Comparison of ENCODE assay signal across 20 cellular contexts in genomic region chr5:4079881-4080280, GRCh38.
"Had no signal": no experiment of that assay in that cellular context is flagged by ENCODE, and none has a peak within 500 bp of the region (broad histone marks: within the 10 kb centered on the region; RNA-seq: fewer than 3 reads in every experiment).

No MANE protein-coding gene starts in this region.

- H3K27me3 Mint-ChIP-seq: activated CD4-positive, alpha-beta T cell treated with anti-CD3 and anti-CD28 coated beads for 36 hours; activated CD8-positive, alpha-beta T cell treated with anti-CD3 and anti-CD28 coated beads for 36 hours; activated naive CD4-positive, alpha-beta T cell treated with anti-CD3 and anti-CD28 coated beads, Interleukin-2, amount 10 ng/mL, durations not matched to agents 7 days and 5 days; activated naive CD8-positive, alpha-beta T cell treated with anti-CD3 and anti-CD28 coated beads for 36 hours; T-helper 17 cell had no signal

- DNase-seq: activated CD4-positive, alpha-beta T cell treated with anti-CD3 and anti-CD28 coated beads for 36 hours; activated CD8-positive, alpha-beta memory T cell treated with anti-CD3 and anti-CD28 coated beads, Interleukin-2, amount 50 U/mL, for 4 hours; activated CD8-positive, alpha-beta T cell treated with anti-CD3 and anti-CD28 coated beads for 36 hours; activated gamma-delta T cell treated with Interleukin-2 at 50 U/mL for 16 hours; activated naive CD4-positive, alpha-beta T cell treated with anti-CD3 and anti-CD28 coated beads, Interleukin-2, amount 10 ng/mL, durations not matched to agents 7 days and 5 days; activated naive CD8-positive, alpha-beta T cell treated with anti-CD3 and anti-CD28 coated beads for 36 hours; activated T-cell treated with anti-CD3 and anti-CD28 coated beads, Interleukin-2, amount 50 U/mL, for 72 hours; caudate nucleus; NCI-H1105 treated with DMSO at 0.1 percent for 48 hours; NCI-H1436 treated with DMSO at 0.1 percent for 48 hours; NCI-H187; NCI-H2081; NCI-H510A treated with DMSO at 0.1 percent for 48 hours; NCI-H69; PC-9; SIG-M5; T-helper 17 cell; T-helper 9 cell had no signal

- H3K4me3 ChIP-seq: breast epithelium, PC-9 had no signal

- H3K27ac Mint-ChIP-seq: activated CD4-positive, alpha-beta T cell treated with anti-CD3 and anti-CD28 coated beads for 36 hours; activated CD8-positive, alpha-beta T cell treated with anti-CD3 and anti-CD28 coated beads for 36 hours; activated naive CD4-positive, alpha-beta T cell treated with anti-CD3 and anti-CD28 coated beads, Interleukin-2, amount 10 ng/mL, durations not matched to agents 7 days and 5 days; activated naive CD8-positive, alpha-beta T cell treated with anti-CD3 and anti-CD28 coated beads for 36 hours; activated T-cell treated with anti-CD3 and anti-CD28 coated beads, Interleukin-2, amount 50 U/mL, for 72 hours; activated T-helper 2 cell treated with anti-CD3 and anti-CD28 coated beads, Interferon-gamma antibody, Interleukin-2, Interleukin-4, amounts not matched to agents 10 μg/mL and 5 μg/mL and 100 μg/mL, durations not matched to agents 14 hours and 24 hours and 36 hours; T-helper 17 cell had no signal

- H3K4me1 Mint-ChIP-seq: activated CD4-positive, alpha-beta T cell treated with anti-CD3 and anti-CD28 coated beads for 36 hours; activated naive CD4-positive, alpha-beta T cell treated with anti-CD3 and anti-CD28 coated beads, Interleukin-2, amount 10 ng/mL, durations not matched to agents 7 days and 5 days; activated naive CD8-positive, alpha-beta T cell treated with anti-CD3 and anti-CD28 coated beads for 36 hours; T-helper 17 cell had no signal

- ATAC-seq: activated CD4-positive, alpha-beta T cell treated with anti-CD3 and anti-CD28 coated beads for 36 hours; activated CD8-positive, alpha-beta T cell treated with anti-CD3 and anti-CD28 coated beads for 36 hours; activated T-cell treated with anti-CD3 and anti-CD28 coated beads, Interleukin-2, amount 50 U/mL, for 72 hours; T-helper 17 cell had no signal

- H3K36me3 Mint-ChIP-seq: activated naive CD4-positive, alpha-beta T cell treated with anti-CD3 and anti-CD28 coated beads, Interleukin-2, amount 10 ng/mL, durations not matched to agents 7 days and 5 days; activated naive CD8-positive, alpha-beta T cell treated with anti-CD3 and anti-CD28 coated beads for 36 hours had no signal

- H3K4me3 Mint-ChIP-seq: activated CD4-positive, alpha-beta T cell treated with anti-CD3 and anti-CD28 coated beads for 36 hours; activated CD8-positive, alpha-beta T cell treated with anti-CD3 and anti-CD28 coated beads for 36 hours; activated naive CD4-positive, alpha-beta T cell treated with anti-CD3 and anti-CD28 coated beads, Interleukin-2, amount 10 ng/mL, durations not matched to agents 7 days and 5 days; activated naive CD8-positive, alpha-beta T cell treated with anti-CD3 and anti-CD28 coated beads for 36 hours; activated T-cell treated with anti-CD3 and anti-CD28 coated beads, Interleukin-2, amount 50 U/mL, for 72 hours; T-helper 17 cell had no signal
